In genomic region chr19:16073988-16074387, GRCh38 we compare ENCODE assay signal across 11 cellular contexts. TPM values are rescaled to one million over a fixed set of nuclear protein-coding genes. Genes with fewer than 3 reads are reported as not detected.
DNase-seq lines count a peak whose midpoint lies in the region; ATAC-seq and TF ChIP-seq lines count a peak whose summit lies in the region.
"Had no signal": no experiment of that assay in that cellular context is flagged by ENCODE, and none has a peak within 500 bp of the region (broad histone marks: within the 10 kb centered on the region; RNA-seq: fewer than 3 reads in every experiment).

No MANE protein-coding gene starts in this region.

- peaks cover 5% of the 10 kb centered on the region; the same call in 1 of the 2 replicates for H3K9me3 Mint-ChIP-seq in HFFc6
- H3K9me3 Mint-ChIP-seq in activated naive CD8-positive, alpha-beta T cell treated with anti-CD3 and anti-CD28 coated beads, Interleukin-2, amount 50 U/mL, for 24 hours, result no peaks in the 10 kb centered on the region
- no peaks in the 10 kb centered on the region for H3K9me3 Mint-ChIP-seq in naive B cell

- H3K36me3 ChIP-seq in MG63, result peaks cover 75% of the 10 kb centered on the region

- H3K9me3 ChIP-seq in MG63, result no peaks in the 10 kb centered on the region
- H3K9me3 ChIP-seq: psoas muscle had no signal

- H3K27ac Mint-ChIP-seq in HFFc6 (peak overlapping the region; percentile 63), naive B cell (peak overlapping the region; percentile 79 to 96 (median 92))
- H3K27ac Mint-ChIP-seq in activated naive CD8-positive, alpha-beta T cell treated with anti-CD3 and anti-CD28 coated beads, Interleukin-2, amount 50 U/mL, for 24 hours, result peak overlapping the region; percentile 16

- H3K4me3 ChIP-seq in MG63, result no peak overlapping the region
- H3K4me3 ChIP-seq: psoas muscle had no signal

- H3K4me1 Mint-ChIP-seq in HFFc6 (ENCODE audit: low read depth) (peaks cover 36% of the 10 kb centered on the region), naive B cell (peaks cover 31 to 43% (median 40%) of the 10 kb centered on the region in 3 donors)
- peaks cover 50% of the 10 kb centered on the region for H3K4me1 Mint-ChIP-seq in activated naive CD8-positive, alpha-beta T cell treated with anti-CD3 and anti-CD28 coated beads, Interleukin-2, amount 50 U/mL, for 24 hours

- H3K27me3 ChIP-seq in MG63, result no peaks in the 10 kb centered on the region

- H3K36me3 Mint-ChIP-seq in HFFc6 (ENCODE audit: low read depth), result peaks cover 19% of the 10 kb centered on the region
- H3K36me3 Mint-ChIP-seq in activated naive CD8-positive, alpha-beta T cell treated with anti-CD3 and anti-CD28 coated beads, Interleukin-2, amount 50 U/mL, for 24 hours (ENCODE audit: low read depth), result peaks cover 14% of the 10 kb centered on the region
- H3K36me3 Mint-ChIP-seq in naive B cell, result no peaks in the 10 kb centered on the region

- H3K27me3 Mint-ChIP-seq in HFFc6 (ENCODE audit: insufficient read depth), result peaks cover 16% of the 10 kb centered on the region
- no peaks in the 10 kb centered on the region for H3K27me3 Mint-ChIP-seq in activated naive CD8-positive, alpha-beta T cell treated with anti-CD3 and anti-CD28 coated beads, Interleukin-2, amount 50 U/mL, for 24 hours
- H3K27me3 Mint-ChIP-seq in naive B cell, result no peaks in the 10 kb centered on the region

- no peak for TF ChIP-seq CTCF in HFFc6 (IDR thresholded peaks at IDR 0.05)

- H3K4me3 Mint-ChIP-seq in HFFc6, result no peak overlapping the region
- peak overlapping the region; percentile 92 for H3K4me3 Mint-ChIP-seq in activated naive CD8-positive, alpha-beta T cell treated with anti-CD3 and anti-CD28 coated beads, Interleukin-2, amount 50 U/mL, for 24 hours
- peak overlapping the region in 6 of 8 donors; percentile 47 to 96 (median 76) for H3K4me3 Mint-ChIP-seq in naive B cell

- ATAC-seq in activated naive CD8-positive, alpha-beta T cell treated with anti-CD3 and anti-CD28 coated beads, Interleukin-2, amount 50 U/mL, for 24 hours, result no peak
- no peak for ATAC-seq in naive B cell (ENCODE audit: low read depth in 2 of 2)
- no peak for ATAC-seq in GM21526 (IDR thresholded peaks at IDR 0.05; ENCODE audit: low FRiP score, unreplicated experiment)
- ATAC-seq: psoas muscle had no signal

- DNase-seq in Ammon's horn (ENCODE audit: low spot score) (peak; percentile 41), HFFc6 (no peak), naive B cell (no peak), MG63 (no peak), T1000 (lab: John Stamatoyannopoulos, UW) (no peak), SKM-1 treated with dmso at 0.1 percent for 144 hours (lab: John Stamatoyannopoulos, UW; ENCODE audit: unreplicated experiment) (no peak)
- no peak for DNase-seq in activated naive CD8-positive, alpha-beta T cell treated with anti-CD3 and anti-CD28 coated beads, Interleukin-2, amount 50 U/mL, for 24 hours
- DNase-seq: DMS79 treated with DMSO at 0.1 percent for 48 hours, NCI-H1694, psoas muscle had no signal

RNA-seq across cellular contexts. Expression of gene TPM4, which starts 2.3 kb away (rescaled TPM):
- 1,000 to 10,000 TPM in 4 of 6 experiments, 100 to 1,000 TPM in 2; 973 to 1,332 (median 1,247) TPM for total RNA-seq in HFFc6 (2021; fragmentation: NEBNext Ultra II Directional; extraction: Animal tissue kit (Norgen Biotek cat#: 25700))
- 10 to 100 TPM; 53.6 to 85.7 (median 76.7) TPM for polyA plus RNA-seq in naive B cell (ENCODE audit: low read depth in 6 of 6)
- total RNA-seq in MG63 (2014; rRNA removed; shearing (Covaris generic); ENCODE audit: low replicate concordance), result 1,104 and 1,574 TPM in 2 replicates

RNA-seq across cellular contexts. Expression of gene RAB8A, which starts 37.7 kb away (rescaled TPM):
- 100 to 1,000 TPM in 3 of 6 experiments, 10 to 100 TPM in 3; 93.5 to 103 (median 100) TPM for total RNA-seq in HFFc6 (2021; fragmentation: NEBNext Ultra II Directional; extraction: Animal tissue kit (Norgen Biotek cat#: 25700))
- 100 to 1,000 TPM in 5 of 6 donors, 10 to 100 TPM in 1; 98.8 to 134 (median 112) TPM for polyA plus RNA-seq in naive B cell (ENCODE audit: low read depth in 6 of 6)
- total RNA-seq in MG63 (2014; rRNA removed; shearing (Covaris generic); ENCODE audit: low replicate concordance), result 134 and 149 TPM in 2 replicates

Comparison
In these comparisons a context has a peak if more than half of its experiments do, and no peak if none do; other contexts are left out.
1. H3K27ac Mint-ChIP-seq: peak in every context shown above with its lines; median percentile 92 in naive B cell; 63 in HFFc6; 16 in activated naive CD8-positive, alpha-beta T cell treated with anti-CD3 and anti-CD28 coated beads, Interleukin-2, amount 50 U/mL, for 24 hours.